9 cellular contexts compared by ENCODE assay signal in genomic region chr11:31236052-31236652, GRCh38.
DNase-seq lines count a peak whose midpoint lies in the region; ATAC-seq lines count a peak whose summit lies in the region.
"Had no signal": no experiment of that assay in that cellular context is flagged by ENCODE, and none has a peak within 500 bp of the region (broad histone marks: within the 10 kb centered on the region; RNA-seq: fewer than 3 reads in every experiment).

No MANE protein-coding gene starts in this region.

- no peak for ATAC-seq in GM21528 (IDR thresholded peaks at IDR 0.05; ENCODE audit: low FRiP score, unreplicated experiment)

- DNase-seq in EH (ENCODE audit: low read depth) (peak; percentile 8), Kasumi-1 (lab: John Stamatoyannopoulos, UW) (peak; percentile 63 to 68), RKO (ENCODE audit: low spot score) (peak; percentile 74), iris pigment epithelial cell (ENCODE audit: low read depth) (peak; percentile 10), hepatic stellate cell (ENCODE audit: low spot score) (no peak)
- DNase-seq in stimulated activated CD4-positive, alpha-beta T cell treated with anti-CD3 and anti-CD28 coated beads, Interleukin-2, amount 100 ng/mL, for 48 hours, result no peak
- DNase-seq in stimulated activated naive CD4-positive, alpha-beta T cell treated with Interleukin-2 at 50 U/mL for 16 hours (lab: John Stamatoyannopoulos, UW), result no peak
- DNase-seq: activated CD4-positive, alpha-beta T cell treated with anti-CD3 and anti-CD28 coated beads, Interleukin-2, amount 10 ng/mL, durations not matched to agents 24 days and 14 days had no signal

Comparison
In these comparisons a context has a peak if more than half of its experiments do, and no peak if none do; other contexts are left out.
1. DNase-seq: peak in EH (single experiment), Kasumi-1 (2 of 2), RKO (single experiment) and iris pigment epithelial cell (single experiment); none in stimulated activated CD4-positive, alpha-beta T cell treated with anti-CD3 and anti-CD28 coated beads, Interleukin-2, amount 100 ng/mL, for 48 hours (0 of 2), hepatic stellate cell (single experiment) and stimulated activated naive CD4-positive, alpha-beta T cell treated with Interleukin-2 at 50 U/mL for 16 hours (single experiment).